Comparison of ENCODE assay signal across 2 cellular contexts in the genomic region with DNA sequence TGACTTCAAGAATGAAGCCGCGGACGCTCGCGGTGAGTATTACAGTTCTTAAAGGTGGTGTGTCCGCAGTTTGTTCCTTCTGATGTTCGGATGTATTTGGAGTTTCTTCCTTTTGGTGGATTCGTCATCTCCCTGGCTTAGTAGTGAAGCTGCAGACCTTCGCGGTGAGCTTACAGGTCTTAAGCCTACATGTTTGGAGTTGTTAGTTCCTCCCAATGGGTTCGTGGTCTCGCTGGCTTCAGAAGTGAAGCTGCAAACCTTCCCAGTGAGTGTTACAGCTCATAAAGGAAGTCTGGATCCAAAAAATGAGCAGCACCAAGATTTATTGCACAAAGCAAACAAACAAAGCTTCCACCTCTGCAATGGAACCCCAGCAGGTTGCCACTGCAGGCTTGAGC.
TF ChIP-seq lines count a peak whose summit lies in the region.

No MANE protein-coding gene starts in this region.

TF ChIP-seq in HEK293, 187 proteins besides CTCF, POLR2A, EP300 and RAD21 (continued from another document):
- TF ChIP-seq, protein P1, sequence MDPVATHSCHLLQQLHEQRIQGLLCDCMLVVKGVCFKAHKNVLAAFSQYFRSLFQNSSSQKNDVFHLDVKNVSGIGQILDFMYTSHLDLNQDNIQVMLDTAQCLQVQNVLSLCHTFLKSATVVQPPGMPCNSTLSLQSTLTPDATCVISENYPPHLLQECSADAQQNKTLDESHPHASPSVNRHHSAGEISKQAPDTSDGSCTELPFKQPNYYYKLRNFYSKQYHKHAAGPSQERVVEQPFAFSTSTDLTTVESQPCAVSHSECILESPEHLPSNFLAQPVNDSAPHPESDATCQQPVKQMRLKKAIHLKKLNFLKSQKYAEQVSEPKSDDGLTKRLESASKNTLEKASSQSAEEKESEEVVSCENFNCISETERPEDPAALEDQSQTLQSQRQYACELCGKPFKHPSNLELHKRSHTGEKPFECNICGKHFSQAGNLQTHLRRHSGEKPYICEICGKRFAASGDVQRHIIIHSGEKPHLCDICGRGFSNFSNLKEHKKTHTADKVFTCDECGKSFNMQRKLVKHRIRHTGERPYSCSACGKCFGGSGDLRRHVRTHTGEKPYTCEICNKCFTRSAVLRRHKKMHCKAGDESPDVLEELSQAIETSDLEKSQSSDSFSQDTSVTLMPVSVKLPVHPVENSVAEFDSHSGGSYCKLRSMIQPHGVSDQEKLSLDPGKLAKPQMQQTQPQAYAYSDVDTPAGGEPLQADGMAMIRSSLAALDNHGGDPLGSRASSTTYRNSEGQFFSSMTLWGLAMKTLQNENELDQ (tag by site-specific recombination; IDR thresholded peaks at IDR 0.05; ENCODE audit: low read depth) = no peak
- TF ChIP-seq ZSCAN16 (tag by site-specific recombination; IDR thresholded peaks at IDR 0.05) = no peak
- no peak for TF ChIP-seq ZNF555 (tag by site-specific recombination; conservative IDR thresholded peaks at IDR 0.05)
- TF ChIP-seq FEZF1 (tag by site-specific recombination; IDR thresholded peaks at IDR 0.05) = peak; percentile 87
- no peak for TF ChIP-seq ZNF174 (tag by site-specific recombination; IDR thresholded peaks at IDR 0.05)
- TF ChIP-seq ZNF530 (tag by site-specific recombination; IDR thresholded peaks at IDR 0.05; ENCODE audit: low read depth) = no peak
TF ChIP-seq in HEK293: peak in this region for 1.

TF ChIP-seq in WTC11, 78 proteins besides CTCF, POLR2A, EP300 and RAD21 (continued from another document):
- TF ChIP-seq, protein P2, sequence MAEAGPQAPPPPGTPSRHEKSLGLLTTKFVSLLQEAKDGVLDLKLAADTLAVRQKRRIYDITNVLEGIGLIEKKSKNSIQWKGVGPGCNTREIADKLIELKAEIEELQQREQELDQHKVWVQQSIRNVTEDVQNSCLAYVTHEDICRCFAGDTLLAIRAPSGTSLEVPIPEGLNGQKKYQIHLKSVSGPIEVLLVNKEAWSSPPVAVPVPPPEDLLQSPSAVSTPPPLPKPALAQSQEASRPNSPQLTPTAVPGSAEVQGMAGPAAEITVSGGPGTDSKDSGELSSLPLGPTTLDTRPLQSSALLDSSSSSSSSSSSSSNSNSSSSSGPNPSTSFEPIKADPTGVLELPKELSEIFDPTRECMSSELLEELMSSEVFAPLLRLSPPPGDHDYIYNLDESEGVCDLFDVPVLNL (CRISPR knock-in tag; IDR thresholded peaks at IDR 0.05; ENCODE audit: borderline replicate concordance, low read depth) = no peak
- TF ChIP-seq, protein P3, sequence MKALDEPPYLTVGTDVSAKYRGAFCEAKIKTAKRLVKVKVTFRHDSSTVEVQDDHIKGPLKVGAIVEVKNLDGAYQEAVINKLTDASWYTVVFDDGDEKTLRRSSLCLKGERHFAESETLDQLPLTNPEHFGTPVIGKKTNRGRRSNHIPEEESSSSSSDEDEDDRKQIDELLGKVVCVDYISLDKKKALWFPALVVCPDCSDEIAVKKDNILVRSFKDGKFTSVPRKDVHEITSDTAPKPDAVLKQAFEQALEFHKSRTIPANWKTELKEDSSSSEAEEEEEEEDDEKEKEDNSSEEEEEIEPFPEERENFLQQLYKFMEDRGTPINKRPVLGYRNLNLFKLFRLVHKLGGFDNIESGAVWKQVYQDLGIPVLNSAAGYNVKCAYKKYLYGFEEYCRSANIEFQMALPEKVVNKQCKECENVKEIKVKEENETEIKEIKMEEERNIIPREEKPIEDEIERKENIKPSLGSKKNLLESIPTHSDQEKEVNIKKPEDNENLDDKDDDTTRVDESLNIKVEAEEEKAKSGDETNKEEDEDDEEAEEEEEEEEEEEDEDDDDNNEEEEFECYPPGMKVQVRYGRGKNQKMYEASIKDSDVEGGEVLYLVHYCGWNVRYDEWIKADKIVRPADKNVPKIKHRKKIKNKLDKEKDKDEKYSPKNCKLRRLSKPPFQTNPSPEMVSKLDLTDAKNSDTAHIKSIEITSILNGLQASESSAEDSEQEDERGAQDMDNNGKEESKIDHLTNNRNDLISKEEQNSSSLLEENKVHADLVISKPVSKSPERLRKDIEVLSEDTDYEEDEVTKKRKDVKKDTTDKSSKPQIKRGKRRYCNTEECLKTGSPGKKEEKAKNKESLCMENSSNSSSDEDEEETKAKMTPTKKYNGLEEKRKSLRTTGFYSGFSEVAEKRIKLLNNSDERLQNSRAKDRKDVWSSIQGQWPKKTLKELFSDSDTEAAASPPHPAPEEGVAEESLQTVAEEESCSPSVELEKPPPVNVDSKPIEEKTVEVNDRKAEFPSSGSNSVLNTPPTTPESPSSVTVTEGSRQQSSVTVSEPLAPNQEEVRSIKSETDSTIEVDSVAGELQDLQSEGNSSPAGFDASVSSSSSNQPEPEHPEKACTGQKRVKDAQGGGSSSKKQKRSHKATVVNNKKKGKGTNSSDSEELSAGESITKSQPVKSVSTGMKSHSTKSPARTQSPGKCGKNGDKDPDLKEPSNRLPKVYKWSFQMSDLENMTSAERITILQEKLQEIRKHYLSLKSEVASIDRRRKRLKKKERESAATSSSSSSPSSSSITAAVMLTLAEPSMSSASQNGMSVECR (CRISPR knock-in tag; IDR thresholded peaks at IDR 0.05; ENCODE audit: borderline replicate concordance) = no peak
- TF ChIP-seq, protein P4, sequence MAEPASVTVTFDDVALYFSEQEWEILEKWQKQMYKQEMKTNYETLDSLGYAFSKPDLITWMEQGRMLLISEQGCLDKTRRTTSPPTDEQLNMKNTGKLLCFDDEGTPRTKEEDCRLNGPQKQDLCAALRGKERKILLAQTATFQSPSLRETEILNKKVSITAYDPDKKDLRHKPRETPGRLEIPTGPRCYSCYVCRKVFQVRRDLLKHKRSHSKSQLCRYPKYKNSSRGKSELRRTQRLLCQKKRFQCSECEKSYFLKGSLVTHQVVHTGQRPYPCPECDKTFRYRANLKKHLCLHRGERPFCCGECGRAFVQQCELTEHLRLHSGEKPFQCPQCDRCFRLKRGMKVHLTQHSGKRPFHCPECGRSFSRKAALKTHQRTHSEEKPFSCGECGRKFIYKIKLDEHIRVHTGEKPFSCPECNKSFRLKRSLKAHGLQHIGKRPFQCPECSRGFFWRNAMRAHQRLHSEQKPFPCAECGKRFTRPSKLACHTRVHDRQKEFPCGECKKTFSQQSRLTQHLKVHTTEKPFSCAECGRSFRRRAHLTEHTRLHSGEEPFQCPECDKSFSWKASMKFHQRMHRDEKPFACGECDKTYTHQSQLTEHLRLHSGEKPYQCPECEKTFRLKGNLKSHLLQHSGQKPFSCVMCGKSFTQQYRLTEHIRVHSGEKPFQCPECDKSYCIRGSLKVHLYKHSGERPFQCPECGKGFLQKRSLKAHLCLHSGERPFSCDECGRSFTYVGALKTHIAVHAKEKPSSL (CRISPR knock-in tag; conservative IDR thresholded peaks at IDR 0.05) = no peak
- TF ChIP-seq NR3C1 (CRISPR knock-in tag; conservative IDR thresholded peaks at IDR 0.05; ENCODE audit: low read depth) (no peak), JUN (CRISPR knock-in tag; IDR thresholded peaks at IDR 0.05) (no peak), ZNF263 (CRISPR knock-in tag; IDR thresholded peaks at IDR 0.05; ENCODE audit: low read depth) (no peak), MYBL2 (CRISPR knock-in tag; IDR thresholded peaks at IDR 0.05) (no peak), NFE2L1 (CRISPR knock-in tag; IDR thresholded peaks at IDR 0.05) (no peak), MXD4 (CRISPR knock-in tag; IDR thresholded peaks at IDR 0.05; ENCODE audit: borderline replicate concordance) (no peak), ZNF671 (CRISPR knock-in tag; IDR thresholded peaks at IDR 0.05) (no peak)
- TF ChIP-seq, protein P5, sequence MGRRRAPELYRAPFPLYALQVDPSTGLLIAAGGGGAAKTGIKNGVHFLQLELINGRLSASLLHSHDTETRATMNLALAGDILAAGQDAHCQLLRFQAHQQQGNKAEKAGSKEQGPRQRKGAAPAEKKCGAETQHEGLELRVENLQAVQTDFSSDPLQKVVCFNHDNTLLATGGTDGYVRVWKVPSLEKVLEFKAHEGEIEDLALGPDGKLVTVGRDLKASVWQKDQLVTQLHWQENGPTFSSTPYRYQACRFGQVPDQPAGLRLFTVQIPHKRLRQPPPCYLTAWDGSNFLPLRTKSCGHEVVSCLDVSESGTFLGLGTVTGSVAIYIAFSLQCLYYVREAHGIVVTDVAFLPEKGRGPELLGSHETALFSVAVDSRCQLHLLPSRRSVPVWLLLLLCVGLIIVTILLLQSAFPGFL (CRISPR knock-in tag; IDR thresholded peaks at IDR 0.05; ENCODE audit: borderline replicate concordance) = no peak
- TF ChIP-seq, protein P6, sequence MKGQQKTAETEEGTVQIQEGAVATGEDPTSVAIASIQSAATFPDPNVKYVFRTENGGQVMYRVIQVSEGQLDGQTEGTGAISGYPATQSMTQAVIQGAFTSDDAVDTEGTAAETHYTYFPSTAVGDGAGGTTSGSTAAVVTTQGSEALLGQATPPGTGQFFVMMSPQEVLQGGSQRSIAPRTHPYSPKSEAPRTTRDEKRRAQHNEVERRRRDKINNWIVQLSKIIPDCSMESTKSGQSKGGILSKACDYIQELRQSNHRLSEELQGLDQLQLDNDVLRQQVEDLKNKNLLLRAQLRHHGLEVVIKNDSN (CRISPR knock-in tag; IDR thresholded peaks at IDR 0.05) = no peak
- TF ChIP-seq, protein P7, sequence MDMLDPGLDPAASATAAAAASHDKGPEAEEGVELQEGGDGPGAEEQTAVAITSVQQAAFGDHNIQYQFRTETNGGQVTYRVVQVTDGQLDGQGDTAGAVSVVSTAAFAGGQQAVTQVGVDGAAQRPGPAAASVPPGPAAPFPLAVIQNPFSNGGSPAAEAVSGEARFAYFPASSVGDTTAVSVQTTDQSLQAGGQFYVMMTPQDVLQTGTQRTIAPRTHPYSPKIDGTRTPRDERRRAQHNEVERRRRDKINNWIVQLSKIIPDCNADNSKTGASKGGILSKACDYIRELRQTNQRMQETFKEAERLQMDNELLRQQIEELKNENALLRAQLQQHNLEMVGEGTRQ (CRISPR knock-in tag; IDR thresholded peaks at IDR 0.05) = no peak
- TF ChIP-seq, protein P8, sequence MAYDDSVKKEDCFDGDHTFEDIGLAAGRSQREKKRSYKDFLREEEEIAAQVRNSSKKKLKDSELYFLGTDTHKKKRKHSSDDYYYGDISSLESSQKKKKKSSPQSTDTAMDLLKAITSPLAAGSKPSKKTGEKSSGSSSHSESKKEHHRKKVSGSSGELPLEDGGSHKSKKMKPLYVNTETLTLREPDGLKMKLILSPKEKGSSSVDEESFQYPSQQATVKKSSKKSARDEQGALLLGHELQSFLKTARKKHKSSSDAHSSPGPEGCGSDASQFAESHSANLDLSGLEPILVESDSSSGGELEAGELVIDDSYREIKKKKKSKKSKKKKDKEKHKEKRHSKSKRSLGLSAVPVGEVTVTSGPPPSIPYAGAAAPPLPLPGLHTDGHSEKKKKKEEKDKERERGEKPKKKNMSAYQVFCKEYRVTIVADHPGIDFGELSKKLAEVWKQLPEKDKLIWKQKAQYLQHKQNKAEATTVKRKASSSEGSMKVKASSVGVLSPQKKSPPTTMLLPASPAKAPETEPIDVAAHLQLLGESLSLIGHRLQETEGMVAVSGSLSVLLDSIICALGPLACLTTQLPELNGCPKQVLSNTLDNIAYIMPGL (CRISPR knock-in tag; IDR thresholded peaks at IDR 0.05) = no peak
